8 cellular contexts compared by ENCODE assay signal in the genomic region with DNA sequence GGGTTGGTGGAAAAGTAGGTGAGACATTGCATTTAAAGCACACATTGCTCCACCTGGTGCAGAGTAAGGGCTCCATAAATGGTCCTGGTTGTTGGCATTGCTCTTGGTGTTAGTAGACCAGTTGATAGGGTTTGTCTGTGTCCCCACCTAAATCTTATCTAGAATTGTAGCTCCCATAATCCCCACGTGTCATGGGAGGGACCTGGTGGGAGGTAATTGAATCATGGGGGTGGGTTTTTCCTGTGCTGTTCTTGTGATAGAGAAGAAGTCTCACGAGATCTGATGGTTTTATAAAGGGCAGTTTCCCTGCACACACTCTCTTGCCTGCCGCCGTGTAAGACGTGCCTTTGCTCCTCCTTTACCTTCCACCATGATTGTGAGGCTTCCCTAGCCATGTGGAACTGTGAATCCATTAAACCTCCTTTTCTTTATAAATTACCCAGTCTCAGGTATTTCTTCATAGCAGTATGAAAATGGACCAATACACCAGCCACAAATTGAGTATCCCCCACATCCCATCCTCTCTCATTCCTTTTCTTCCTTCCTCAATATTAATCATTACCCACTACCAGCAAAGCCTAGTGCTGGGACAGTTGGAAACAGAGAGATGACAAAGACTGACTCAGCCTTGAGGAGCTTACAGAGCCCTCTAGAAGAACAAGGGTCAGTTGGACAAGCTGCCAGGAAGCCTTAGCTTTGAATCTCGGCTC.
DNase-seq lines count a peak whose midpoint lies in the region; FAIRE-seq and TF ChIP-seq lines count a peak whose summit lies in the region.
"Not testable (repeated sequence)": the region's sequence is repeated elsewhere in the genome, so short reads cannot be mapped to it uniquely, and the experiment has no call there.

No MANE protein-coding gene starts in this region.

- CTCF ChIA-PET in RWPE1 (lab: Yijun Ruan, JAX) = not testable (repeated sequence)

- H2AFZ ChIP-seq in GM23248; fibroblast of lung (ENCODE audit: low read length): not testable (repeated sequence)

- H3K4me1 ChIP-seq in GM23248 (ENCODE audit: insufficient read depth) = peaks cover 19% of the 10 kb centered on the region
- peaks cover 11% of the 10 kb centered on the region for H3K4me1 ChIP-seq in fibroblast of lung (ENCODE audit: control insufficient read depth, extremely low read depth, insufficient read depth, low read length)
- not testable (repeated sequence) for H3K4me1 ChIP-seq in small intestine (ENCODE audit: control insufficient read depth in 2 of 2, insufficient read depth in 1 of 2, low read depth in 1 of 2, low read length in 1 of 2)

- POLR2A ChIA-PET in RWPE1 (lab: Yijun Ruan, JAX; ENCODE audit: low non-redundant PET) = not testable (repeated sequence)

- H3K36me3 Mint-ChIP-seq in brain = not testable (repeated sequence)

- H3K4me2 ChIP-seq in GM23248 (ENCODE audit: unreplicated experiment) (peak overlapping the region; percentile 48), fibroblast of lung (ENCODE audit: extremely low read depth, insufficient read depth, low read length) (peak overlapping the region; percentile 15)

- DNase-seq in AG10803 (ENCODE audit: low read depth) (peak; percentile 29), GM23248 (peak; percentile 79), LHCN-M2 (ENCODE audit: low read depth) (peak; percentile 23), RWPE1 (ENCODE audit: low spot score) (peak; percentile 23), fibroblast of lung (ENCODE audit: low read depth in 2 of 2) (peak; percentile 39 to 78), kidney epithelial cell (ENCODE audit: low read depth) (peak; percentile 72), small intestine (peak; percentile 71)

- not testable (repeated sequence) for H3K9me3 ChIP-seq in GM23248 (ENCODE audit: low read depth); fibroblast of lung (ENCODE audit: control insufficient read depth, insufficient read depth, low read depth, low read length); small intestine (ENCODE audit: control insufficient read depth, low read depth)

- TF ChIP-seq CTCF in AG10803 (conservative IDR thresholded peaks at IDR 0.05; ENCODE audit: low read length); RWPE1 (conservative IDR thresholded peaks at IDR 0.05; ENCODE audit: low read depth); brain (conservative IDR thresholded peaks at IDR 0.05); fibroblast of lung (conservative IDR thresholded peaks at IDR 0.05 in 1 of 2, IDR thresholded peaks at IDR 0.05 in 1 of 2; ENCODE audit: low read depth in 1 of 2, low read length in 2 of 2); kidney epithelial cell (IDR thresholded peaks at IDR 0.05; ENCODE audit: insufficient read depth, low read length, poor library complexity, severe bottlenecking): not testable (repeated sequence)

- H3K79me2 ChIP-seq in GM23248 (ENCODE audit: insufficient read depth); fibroblast of lung (ENCODE audit: control insufficient read depth, insufficient read depth, low read length): not testable (repeated sequence)

- not testable (repeated sequence) for H4K20me1 ChIP-seq in GM23248 (ENCODE audit: insufficient read depth); fibroblast of lung (ENCODE audit: control insufficient read depth, extremely low read depth, insufficient read depth, low read length)

- not testable (repeated sequence) for H3K36me3 ChIP-seq in GM23248 (ENCODE audit: low read depth); fibroblast of lung (ENCODE audit: control insufficient read depth, insufficient read depth, low read length); kidney epithelial cell (ENCODE audit: control insufficient read depth, insufficient read depth, low read length); small intestine (ENCODE audit: control insufficient read depth in 2 of 2, insufficient read depth in 2 of 2, low read length in 2 of 2)

- H3K27ac ChIP-seq in GM23248 (0 out of 2 replicates have a peak overlapping the region, but pooled peaks have one; percentile 25), RWPE1 (peak overlapping the region; percentile 83)
- H3K27ac ChIP-seq in fibroblast of lung (ENCODE audit: insufficient read depth, low read length); small intestine (ENCODE audit: low read depth in 1 of 2, low read length in 1 of 2): not testable (repeated sequence)

- peak overlapping the region in 3 of 5 experiments; percentile 22 to 89 (median 44) for H3K27ac Mint-ChIP-seq in brain

- in situ Hi-C loops in GM23248 (cut with MboI) = not testable (repeated sequence)

- not testable (repeated sequence) for H3K9me2 ChIP-seq in GM23248 (ENCODE audit: insufficient read depth)

- peaks cover 19% of the 10 kb centered on the region for H3K27me3 Mint-ChIP-seq in brain

- H3K4me1 Mint-ChIP-seq in brain = peaks cover 41% of the 10 kb centered on the region

- H3K4me3 Mint-ChIP-seq in brain = not testable (repeated sequence)

- H3K27me3 ChIP-seq in GM23248 (replicated peaks; ENCODE audit: insufficient read depth); fibroblast of lung (ENCODE audit: control insufficient read depth, insufficient read depth, low read length); kidney epithelial cell (ENCODE audit: control insufficient read depth, insufficient read depth, low read length); small intestine (ENCODE audit: control insufficient read depth in 2 of 2, insufficient read depth in 2 of 2, low read length in 2 of 2): not testable (repeated sequence)

- not testable (repeated sequence) for H3K4me3 ChIP-seq in AG10803 (ENCODE audit: low read length); GM23248; fibroblast of lung (replicated peaks in 1 of 4; ENCODE audit: control extremely low read depth in 1 of 4, insufficient read depth in 1 of 4, low read depth in 3 of 4, low read length in 4 of 4); kidney epithelial cell (ENCODE audit: low read depth, low read length); small intestine (ENCODE audit: low read depth in 1 of 2, low read length in 2 of 2)

- not testable (repeated sequence) for H3K9me3 Mint-ChIP-seq in brain

- FAIRE-seq in small intestine (lab: Jason Lieb, UNC) = not testable (repeated sequence)

- not testable (repeated sequence) for H3F3A ChIP-seq in GM23248 (ENCODE audit: insufficient read depth)

- 81 to 82% methylated on average over 6 of the region's 6 CpGs for WGBS in GM23248 (ENCODE audit: low coverage in 1 of 2, low lambda C conversion rate in 2 of 2, missing lambda C conversion rate in 2 of 2), 2 experiments
- whole genome bisulfite sequencing in small intestine, 3 donors = 69 to 78% (median 71%) methylated on average over 6 of the region's 6 CpGs

- not testable (repeated sequence) for H3K9ac ChIP-seq in GM23248; fibroblast of lung (ENCODE audit: insufficient read depth, low read length)

Comparison
In these comparisons a context has a peak if more than half of its experiments do, and no peak if none do; other contexts are left out.
1. DNase-seq: peak in every context shown above with its lines; median percentile 79 in GM23248; 72 in kidney epithelial cell; 71 in small intestine; 58 in fibroblast of lung; 29 in AG10803; 23 in LHCN-M2; 23 in RWPE1.